Comparison of ENCODE assay signal across 18 cellular contexts in genomic region chr22:25091449-25091848, GRCh38.
DNase-seq lines count a peak whose midpoint lies in the region; ATAC-seq, FAIRE-seq and TF ChIP-seq lines count a peak whose summit lies in the region.
"Had no signal": no experiment of that assay in that cellular context is flagged by ENCODE, and none has a peak within 500 bp of the region (broad histone marks: within the 10 kb centered on the region; RNA-seq: fewer than 3 reads in every experiment).

No MANE protein-coding gene starts in this region.

- peaks cover 1% of the 10 kb centered on the region for H3K36me3 Mint-ChIP-seq in activated CD4-positive, alpha-beta T cell treated with anti-CD3 and anti-CD28 coated beads for 36 hours (ENCODE audit: low read depth)

- no peaks in the 10 kb centered on the region for H3K9me3 Mint-ChIP-seq in activated CD4-positive, alpha-beta T cell treated with anti-CD3 and anti-CD28 coated beads for 36 hours (ENCODE audit: low read depth)
- H3K9me3 Mint-ChIP-seq: H9 had no signal

- peaks cover 37% of the 10 kb centered on the region for H3K4me1 Mint-ChIP-seq in activated CD4-positive, alpha-beta T cell treated with anti-CD3 and anti-CD28 coated beads for 36 hours

- TF ChIP-seq CTCF in bronchial epithelial cell (IDR thresholded peaks at IDR 0.05; ENCODE audit: insufficient read depth, low read length, severe bottlenecking) = no peak

- no peak overlapping the region for H3K4me3 Mint-ChIP-seq in activated CD4-positive, alpha-beta T cell treated with anti-CD3 and anti-CD28 coated beads for 36 hours
- H3K4me3 Mint-ChIP-seq: H9 had no signal

- POLR2A ChIA-PET in activated CD4-positive, alpha-beta T cell treated with anti-CD3 and anti-CD28 coated beads for 36 hours (lab: Charles Lee) = no interaction called here

- no peaks in the 10 kb centered on the region for H3K27me3 ChIP-seq in bronchial epithelial cell (ENCODE audit: control insufficient read depth, insufficient read depth, low read length)

- no peak for FAIRE-seq in bronchial epithelial cell (lab: Jason Lieb, UNC)
- FAIRE-seq: HTR-8/SVneo had no signal

- intact Hi-C loops in activated CD4-positive, alpha-beta T cell treated with anti-CD3 and anti-CD28 coated beads for 36 hours (cut with DNase I, micrococcal nuclease) = no loop called here
- intact Hi-C loops in head of caudate nucleus (cut with DNase I) = no loop called here

- H3K27ac ChIP-seq in temporal lobe (ENCODE audit: low read depth, low read length) = peak overlapping the region; percentile 75

- no peaks in the 10 kb centered on the region for H3K27me3 Mint-ChIP-seq in activated CD4-positive, alpha-beta T cell treated with anti-CD3 and anti-CD28 coated beads for 36 hours

- CTCF ChIA-PET in activated CD4-positive, alpha-beta T cell treated with anti-CD3 and anti-CD28 coated beads for 36 hours (lab: Charles Lee) = no interaction called here

- peak; percentile 37 for DNase-seq in activated CD4-positive, alpha-beta T cell treated with anti-CD3 and anti-CD28 coated beads for 36 hours
- no peak for DNase-seq in activated CD4-positive, alpha-beta T cell treated with anti-CD3 and anti-CD28 coated beads, Interleukin-2, amount 50 U/mL, for 1 hour
- DNase-seq in bronchial epithelial cell (ENCODE audit: low read depth) (peak; percentile 28), head of caudate nucleus (peak in 31 of 42 donors; percentile 22 to 82 (median 57)), iPS-NIHi7 (ENCODE audit: extremely low spot score) (no peak)
- DNase-seq: 8988T; C1 segment of cervical spinal cord; COR-L47; DMS153; EL; H9; NCI-H2107; NCI-H69; NK-92 treated with Interleukin-12 subunit alpha and Interleukin-12 subunit beta, amount 100 ng/mL, for 24 hours had no signal

- peak overlapping the region; percentile 52 for H3K27ac Mint-ChIP-seq in activated CD4-positive, alpha-beta T cell treated with anti-CD3 and anti-CD28 coated beads for 36 hours
- H3K27ac Mint-ChIP-seq: H9 had no signal

- ATAC-seq in activated CD4-positive, alpha-beta T cell treated with anti-CD3 and anti-CD28 coated beads for 36 hours = peak; percentile 43
- ATAC-seq in HG03280 (IDR thresholded peaks at IDR 0.05; ENCODE audit: unreplicated experiment) (no peak), GM18498 (IDR thresholded peaks at IDR 0.05; ENCODE audit: unreplicated experiment) (no peak)

- no peak overlapping the region for H3K4me3 ChIP-seq in bronchial epithelial cell (ENCODE audit: low read depth, low read length)

- peaks cover 5% of the 10 kb centered on the region for H3K36me3 ChIP-seq in bronchial epithelial cell (ENCODE audit: control insufficient read depth, insufficient read depth, low read length)

Comparison
In these comparisons a context has a peak if more than half of its experiments do, and no peak if none do; other contexts are left out.
1. DNase-seq: peak in activated CD4-positive, alpha-beta T cell treated with anti-CD3 and anti-CD28 coated beads for 36 hours (single experiment), bronchial epithelial cell (single experiment) and head of caudate nucleus (31 of 42); none in activated CD4-positive, alpha-beta T cell treated with anti-CD3 and anti-CD28 coated beads, Interleukin-2, amount 50 U/mL, for 1 hour (single experiment) and iPS-NIHi7 (single experiment).